In the genomic region with DNA sequence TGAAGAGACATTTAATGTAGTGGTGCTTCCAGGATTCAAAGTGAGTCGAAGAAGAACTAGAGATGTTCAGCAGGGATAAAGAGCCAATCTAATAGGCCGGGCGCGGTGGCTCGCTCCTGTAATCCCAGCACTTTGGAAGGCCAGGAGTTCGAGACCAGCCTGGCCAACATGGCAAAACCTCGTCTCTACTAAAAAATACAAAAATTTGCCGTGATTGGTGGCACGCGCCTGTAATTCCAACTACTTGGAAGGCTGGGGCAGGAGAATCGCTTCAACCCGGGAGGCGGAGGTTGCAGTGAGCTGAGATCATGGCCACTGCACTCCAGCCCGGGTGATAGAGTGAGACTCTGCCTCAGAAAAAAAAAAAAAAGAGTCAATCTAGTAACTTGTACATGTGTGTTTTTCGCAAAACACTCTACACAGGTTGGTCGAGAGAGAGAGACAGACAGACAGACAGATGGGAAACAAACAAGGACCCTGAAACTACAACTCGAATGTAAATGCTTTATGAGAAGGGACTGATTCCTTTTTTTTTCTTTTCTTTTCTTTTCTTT, we compare ENCODE assay signal across 8 cellular contexts. TPM values are rescaled to one million over a fixed set of nuclear protein-coding genes. Genes with fewer than 3 reads are reported as not detected.
DNase-seq lines count a peak whose midpoint lies in the region; ATAC-seq and TF ChIP-seq lines count a peak whose summit lies in the region.

No MANE protein-coding gene starts in this region.

- ATAC-seq in memory B cell (ENCODE audit: low read depth) (no peak), HG03439 (IDR thresholded peaks at IDR 0.05; ENCODE audit: unreplicated experiment) (no peak)

- no peaks in the 10 kb centered on the region for H3K9me3 Mint-ChIP-seq in activated naive CD4-positive, alpha-beta T cell treated with anti-CD3 and anti-CD28 coated beads, Interleukin-2, amount 50 U/mL, for 24 hours
- no peaks in the 10 kb centered on the region for H3K9me3 Mint-ChIP-seq in brain
- no peaks in the 10 kb centered on the region for H3K9me3 Mint-ChIP-seq in memory B cell
- H3K9me3 Mint-ChIP-seq in type B pancreatic cell, result no peaks in the 10 kb centered on the region

- H3K4me3 Mint-ChIP-seq in activated naive CD4-positive, alpha-beta T cell treated with anti-CD3 and anti-CD28 coated beads, Interleukin-2, amount 50 U/mL, for 24 hours, result peak overlapping the region; percentile 94
- peak overlapping the region; percentile 92 to 97 (median 95) for H3K4me3 Mint-ChIP-seq in brain
- peak overlapping the region; percentile 87 for H3K4me3 Mint-ChIP-seq in memory B cell
- H3K4me3 Mint-ChIP-seq in type B pancreatic cell, result peak overlapping the region; percentile 94

- no peak for DNase-seq in activated naive CD4-positive, alpha-beta T cell (lab: John Stamatoyannopoulos, UW)
- DNase-seq in memory B cell (ENCODE audit: low spot score in 2 of 2) (no peak), type B pancreatic cell (ENCODE audit: extremely low spot score, unreplicated experiment) (no peak), AG20443 (ENCODE audit: low spot score) (no peak)
- DNase-seq in stimulated activated CD4-positive, alpha-beta T cell treated with anti-CD3 and anti-CD28 coated beads, Interleukin-4, amount 100 ng/mL, for 4 hours, result no peak

- peak overlapping the region; percentile 95 for H3K27ac Mint-ChIP-seq in activated naive CD4-positive, alpha-beta T cell treated with anti-CD3 and anti-CD28 coated beads, Interleukin-2, amount 50 U/mL, for 24 hours
- H3K27ac Mint-ChIP-seq in brain, result peak overlapping the region; percentile 96 to 99 (median 98)
- peak overlapping the region; percentile 99 for H3K27ac Mint-ChIP-seq in memory B cell
- H3K27ac Mint-ChIP-seq in type B pancreatic cell, result peak overlapping the region; percentile 100

- TF ChIP-seq CTCF in brain (conservative IDR thresholded peaks at IDR 0.05), result peak in 1 of 2 experiments; percentile 0
- TF ChIP-seq CTCF in type B pancreatic cell (conservative IDR thresholded peaks at IDR 0.05), result no peak

- H3K36me3 Mint-ChIP-seq in activated naive CD4-positive, alpha-beta T cell treated with anti-CD3 and anti-CD28 coated beads, Interleukin-2, amount 50 U/mL, for 24 hours, result peaks cover 3% of the 10 kb centered on the region
- no peaks in the 10 kb centered on the region for H3K36me3 Mint-ChIP-seq in brain
- H3K36me3 Mint-ChIP-seq in memory B cell, result peaks cover 3% of the 10 kb centered on the region
- H3K36me3 Mint-ChIP-seq in type B pancreatic cell, result no peaks in the 10 kb centered on the region

- peaks cover 31% of the 10 kb centered on the region for H3K4me1 Mint-ChIP-seq in activated naive CD4-positive, alpha-beta T cell treated with anti-CD3 and anti-CD28 coated beads, Interleukin-2, amount 50 U/mL, for 24 hours
- H3K4me1 Mint-ChIP-seq in brain, result peaks cover 34% of the 10 kb centered on the region
- H3K4me1 Mint-ChIP-seq in memory B cell, result peaks cover 12% of the 10 kb centered on the region
- peaks cover 22% of the 10 kb centered on the region for H3K4me1 Mint-ChIP-seq in type B pancreatic cell (ENCODE audit: unreplicated experiment)

- no peaks in the 10 kb centered on the region for H3K27me3 Mint-ChIP-seq in activated naive CD4-positive, alpha-beta T cell treated with anti-CD3 and anti-CD28 coated beads, Interleukin-2, amount 50 U/mL, for 24 hours
- H3K27me3 Mint-ChIP-seq in brain (peaks cover 27% of the 10 kb centered on the region), memory B cell (peaks cover 5% of the 10 kb centered on the region), type B pancreatic cell (peaks cover 26% of the 10 kb centered on the region)

RNA-seq across cellular contexts. Expression of gene ABCB8, which starts 0.8 kb away (rescaled TPM):
- polyA plus RNA-seq in brain (ENCODE audit: insufficient read depth, low read depth, low replicate concordance), result 29.9 TPM
- 32.7 and 45.5 TPM in 2 replicates for total RNA-seq in type B pancreatic cell (ENCODE audit: low replicate concordance)

RNA-seq across cellular contexts. Expression of gene ATG9B, which starts 4.7 kb away (rescaled TPM):
- 0.24 TPM for polyA plus RNA-seq in brain (ENCODE audit: insufficient read depth, low read depth, low replicate concordance)
- 33.8 and 53.2 TPM in 2 replicates for total RNA-seq in type B pancreatic cell (ENCODE audit: low replicate concordance)

RNA-seq across cellular contexts. Expression of gene ASIC3, which starts 19.3 kb away (rescaled TPM):
- 2.0 TPM for polyA plus RNA-seq in brain (ENCODE audit: insufficient read depth, low read depth, low replicate concordance)
- total RNA-seq in type B pancreatic cell (ENCODE audit: low replicate concordance), result 2.2 and 4.4 TPM in 2 replicates

RNA-seq across cellular contexts. Expression of gene CDK5, which starts 28.7 kb away (rescaled TPM):
- 45.3 TPM for polyA plus RNA-seq in brain (ENCODE audit: insufficient read depth, low read depth, low replicate concordance)
- total RNA-seq in type B pancreatic cell (ENCODE audit: low replicate concordance), result 20.4 and 20.5 TPM in 2 replicates

RNA-seq across cellular contexts. Expression of gene SLC4A2, which starts 30.4 kb away (rescaled TPM):
- polyA plus RNA-seq in brain (ENCODE audit: insufficient read depth, low read depth, low replicate concordance), result 84.5 TPM
- 144 and 150 TPM in 2 replicates for total RNA-seq in type B pancreatic cell (ENCODE audit: low replicate concordance)
